Comparison of ENCODE assay signal across 7 cellular contexts in the genomic region with DNA sequence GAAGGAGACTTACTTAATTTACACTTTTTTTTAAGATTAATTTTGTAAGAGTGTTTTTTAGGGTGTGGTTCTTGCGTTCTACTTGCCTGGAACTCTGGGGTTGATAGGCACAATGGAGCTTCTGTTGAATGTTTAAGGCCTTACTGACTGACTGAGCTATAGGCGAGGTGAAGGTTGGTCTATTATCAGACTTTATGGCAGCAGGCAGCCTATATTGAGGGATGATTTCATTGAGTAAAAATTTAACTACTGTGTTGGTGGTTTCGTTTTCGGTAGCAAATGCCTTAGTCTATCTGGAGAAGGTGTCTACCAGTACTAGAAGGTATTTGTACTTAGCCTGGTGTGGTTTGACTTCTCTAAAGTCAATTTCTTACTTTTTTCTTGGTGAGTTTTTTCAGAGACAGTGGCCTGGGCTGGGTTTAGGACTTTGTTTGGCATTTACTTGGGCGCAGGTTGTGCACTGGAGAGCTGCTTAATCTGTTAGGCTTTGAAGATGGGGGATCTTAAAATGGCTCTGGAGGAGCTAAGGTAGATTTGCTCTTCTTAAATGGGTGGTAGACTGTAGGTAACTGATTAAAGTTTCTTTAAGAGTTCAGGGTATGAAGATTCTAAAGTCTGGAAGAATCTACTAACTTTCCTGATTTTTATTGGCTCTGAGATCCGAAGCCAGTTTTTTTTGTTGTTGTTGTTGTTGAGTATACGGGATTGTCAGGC.
A peak's percentile ranks its signal among the peaks of the same experiment; 100 is the strongest.
DNase-seq lines count a peak whose midpoint lies in the region; ATAC-seq, FAIRE-seq and TF ChIP-seq lines count a peak whose summit lies in the region.
"Not testable (repeated sequence)": the region's sequence is repeated elsewhere in the genome, so short reads cannot be mapped to it uniquely, and the experiment has no call there.

No MANE protein-coding gene starts in this region.

- H3K27me3 ChIP-seq in colonic mucosa; parathyroid adenoma (ENCODE audit: control insufficient read depth, insufficient read depth, low read length): not testable (repeated sequence)

- not testable (repeated sequence) for FAIRE-seq in kidney (lab: Jason Lieb, UNC)

- POLR2A ChIA-PET in T-cell (lab: Charles Lee): interaction anchor here in 1 of 2 donors (0.7 to 0.8 kb wide), 2 partner anchors 102 to 1028 kb away, joined by 3 read pairs; no protein-coding TSS in a partner anchor

- TSS peak; percentile 92 for BruUV-seq in Calu3 (replicated peaks; lab: Mats Ljungman, UMichigan)

- H3K27ac Mint-ChIP-seq in Calu3 (ENCODE audit: unreplicated experiment): peak overlapping the region; percentile 84
- peak overlapping the region; percentile 88 to 91 for H3K27ac Mint-ChIP-seq in T-cell
- H3K27ac Mint-ChIP-seq in activated naive CD4-positive, alpha-beta T cell treated with anti-CD3 and anti-CD28 coated beads, Interleukin-2, amount 50 U/mL, for 72 hours: peak overlapping the region; percentile 38 to 52

- H3K4me3 ChIP-seq in colonic mucosa: peak overlapping the region; percentile 20
- H3K4me3 ChIP-seq in kidney (ENCODE audit: low read length in 2 of 2): peak overlapping the region in 1 of 2 donors; percentile 44
- not testable (repeated sequence) for H3K4me3 ChIP-seq in parathyroid adenoma (ENCODE audit: low read depth, low read length)

- intact Hi-C loops in Calu3 (cut with micrococcal nuclease; ENCODE audit: unreplicated experiment); colonic mucosa (cut with DNase I); kidney (cut with DNase I): not testable (repeated sequence)

- peaks cover 37% of the 10 kb centered on the region for H3K4me1 Mint-ChIP-seq in Calu3 (ENCODE audit: low read depth, unreplicated experiment)
- peaks cover 15 to 16% (median 16%) of the 10 kb centered on the region in 3 donors for H3K4me1 Mint-ChIP-seq in T-cell

- not testable (repeated sequence) for H3K9me3 Mint-ChIP-seq in Calu3 (ENCODE audit: low read depth, unreplicated experiment); T-cell; activated naive CD4-positive, alpha-beta T cell treated with anti-CD3 and anti-CD28 coated beads, Interleukin-2, amount 50 U/mL, for 72 hours

- peak; percentile 12 for DNase-seq in Calu3
- peak; percentile 67 for DNase-seq in LoVo (ENCODE audit: low spot score)
- DNase-seq in T-cell: peak in 1 of 34 experiments; percentile 3
- DNase-seq in activated naive CD4-positive, alpha-beta T cell treated with anti-CD3 and anti-CD28 coated beads, Interleukin-2, amount 50 U/mL, for 72 hours (ENCODE audit: low spot score in 2 of 2); kidney: not testable (repeated sequence)
- peak; percentile 57 for DNase-seq in colonic mucosa

- not testable (repeated sequence) for H3K4me1 ChIP-seq in colonic mucosa; kidney (ENCODE audit: control insufficient read depth in 1 of 2, insufficient read depth in 1 of 2, low read depth in 1 of 2, low read length in 2 of 2)
- H3K4me1 ChIP-seq in parathyroid adenoma: peaks cover 38% of the 10 kb centered on the region

- peak overlapping the region; percentile 68 for H2AFZ ChIP-seq in parathyroid adenoma

- peak overlapping the region in 1 of 2 donors; percentile 66 for H3K9ac ChIP-seq in colonic mucosa (ENCODE audit: low read depth in 2 of 2, low read length in 2 of 2)
- not testable (repeated sequence) for H3K9ac ChIP-seq in kidney (ENCODE audit: low read length in 2 of 2)
- peak overlapping the region; percentile 0 for H3K9ac ChIP-seq in parathyroid adenoma

- CTCF ChIA-PET in Calu3 (lab: Charles Lee): interaction anchor here (0.6 to 2.3 kb wide), 7 partner anchors 35 to 1652 kb away, joined by 3 to 11 read pairs (median 5); no protein-coding TSS in a partner anchor
- CTCF ChIA-PET in T-cell (lab: Charles Lee): not testable (repeated sequence)

- H3K79me2 ChIP-seq in parathyroid adenoma: not testable (repeated sequence)

- H3K4me3 Mint-ChIP-seq in Calu3 (ENCODE audit: low read depth, unreplicated experiment) (peak overlapping the region; percentile 65), T-cell (peak overlapping the region; percentile 43 to 71 (median 59))

- TF ChIP-seq CTCF in Calu3 (IDR thresholded peaks at IDR 0.05; ENCODE audit: unreplicated experiment); colonic mucosa (IDR thresholded peaks at IDR 0.05); kidney (IDR thresholded peaks at IDR 0.05; ENCODE audit: borderline replicate concordance, extremely low read depth, insufficient read depth); parathyroid adenoma (IDR thresholded peaks at IDR 0.05): not testable (repeated sequence)

- not testable (repeated sequence) for ATAC-seq in T-cell (replicated peaks in 1 of 4); activated naive CD4-positive, alpha-beta T cell treated with anti-CD3 and anti-CD28 coated beads, Interleukin-2, amount 50 U/mL, for 72 hours

- H3K27me3 Mint-ChIP-seq in Calu3 (ENCODE audit: unreplicated experiment); T-cell: not testable (repeated sequence)

- H3K27ac ChIP-seq in colonic mucosa: peak overlapping the region; percentile 76
- peak overlapping the region; percentile 14 to 39 for H3K27ac ChIP-seq in kidney (ENCODE audit: low read depth in 2 of 2, low read length in 2 of 2)
- H3K27ac ChIP-seq in parathyroid adenoma: peak overlapping the region; percentile 100

- not testable (repeated sequence) for H3K36me3 ChIP-seq in colonic mucosa; kidney (ENCODE audit: control insufficient read depth in 1 of 2, insufficient read depth in 2 of 2, low read length in 2 of 2); parathyroid adenoma (ENCODE audit: control insufficient read depth, insufficient read depth, low read length)

- H3K4me2 ChIP-seq in parathyroid adenoma (ENCODE audit: low read length): peak overlapping the region; percentile 73

- peaks cover 12% of the 10 kb centered on the region for H3K36me3 Mint-ChIP-seq in Calu3 (ENCODE audit: insufficient read depth, unreplicated experiment)
- not testable (repeated sequence) for H3K36me3 Mint-ChIP-seq in T-cell; activated naive CD4-positive, alpha-beta T cell treated with anti-CD3 and anti-CD28 coated beads, Interleukin-2, amount 50 U/mL, for 72 hours

- H3K9me3 ChIP-seq in colonic mucosa; kidney (ENCODE audit: control insufficient read depth in 1 of 2, low read length in 2 of 2); parathyroid adenoma (ENCODE audit: control insufficient read depth, low read length): not testable (repeated sequence)

Comparison
In these comparisons a context has a peak if more than half of its experiments do, and no peak if none do; other contexts are left out.
1. H3K27ac ChIP-seq: peak in every context shown above with its lines; median percentile 100 in parathyroid adenoma; 76 in colonic mucosa; 26 in kidney.